29 cellular contexts compared by ENCODE assay signal in the genomic region with DNA sequence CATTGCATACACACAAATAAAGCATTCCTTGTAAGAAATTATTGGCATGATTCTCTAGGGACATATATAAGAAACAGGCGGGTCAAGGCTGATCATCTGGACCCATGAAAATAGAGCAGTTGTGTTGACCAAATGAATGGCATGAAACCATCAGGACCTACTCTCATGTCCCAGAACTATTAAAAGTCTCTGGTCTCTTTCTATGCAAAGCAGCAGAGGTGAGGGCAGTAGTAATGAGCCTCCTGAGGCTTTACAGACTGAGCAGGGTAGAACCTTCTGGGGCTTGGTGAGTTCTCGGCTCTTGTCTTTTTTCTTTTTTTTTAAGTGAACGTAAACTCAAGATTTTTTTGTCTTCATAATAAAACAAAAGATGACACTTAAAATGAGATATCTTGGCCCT. TPM values are rescaled to one million over a fixed set of nuclear protein-coding genes. Genes with fewer than 3 reads are reported as not detected.
"Had no signal": no experiment of that assay in that cellular context is flagged by ENCODE, and none has a peak within 500 bp of the region (broad histone marks: within the 10 kb centered on the region; RNA-seq: fewer than 3 reads in every experiment).

No MANE protein-coding gene starts in this region.

- H3K9ac ChIP-seq: neural progenitor cell, parathyroid adenoma had no signal

- H3K36me3 ChIP-seq: gastrocnemius medialis, neural progenitor cell, right lobe of liver, thoracic aorta, tibial nerve, upper lobe of right lung, uterus had no signal

- H3K27me3 ChIP-seq: gastrocnemius medialis, neural progenitor cell, right lobe of liver, tibial nerve, upper lobe of right lung, uterus had no signal

- H3K4me1 Mint-ChIP-seq: naive B cell; neural progenitor cell; stimulated activated naive CD8-positive, alpha-beta T cell treated with anti-CD3 and anti-CD28 coated beads, Interleukin-15, amount 100 ng/mL, for 72 hours had no signal

- H3K4me2 ChIP-seq: neural progenitor cell had no signal

- H3K79me2 ChIP-seq: parathyroid adenoma had no signal

- H2AFZ ChIP-seq: neural progenitor cell, parathyroid adenoma had no signal

- H3K27ac Mint-ChIP-seq: endodermal cell, mesothelial cell of epicardium, naive B cell, nephron, neural progenitor cell, progenitor cell of endocrine pancreas had no signal

- H3K9me3 Mint-ChIP-seq: endodermal cell; nephron; neural progenitor cell; stimulated activated naive CD8-positive, alpha-beta T cell treated with anti-CD3 and anti-CD28 coated beads, Interleukin-15, amount 100 ng/mL, for 72 hours had no signal

- H3K4me1 ChIP-seq: neural progenitor cell, parathyroid adenoma, right lobe of liver, upper lobe of right lung, uterus had no signal

- H3K36me3 Mint-ChIP-seq: mesothelial cell of epicardium, naive B cell, neural progenitor cell had no signal

- H3K9me3 ChIP-seq: gastrocnemius medialis, mucosa of descending colon, right lobe of liver, thoracic aorta, tibial nerve, upper lobe of right lung, uterus had no signal

- H3K4me3 Mint-ChIP-seq: endodermal cell; mesothelial cell of epicardium; naive B cell; nephron; neural progenitor cell; stimulated activated naive CD8-positive, alpha-beta T cell treated with anti-CD3 and anti-CD28 coated beads, Interleukin-15, amount 100 ng/mL, for 72 hours had no signal

- DNase-seq: effector CD8-positive, alpha-beta T cell; endodermal cell; foreskin fibroblast; gastrocnemius medialis; head of caudate nucleus; mesenchymal stem cell; mucosa of descending colon; naive B cell; right lobe of liver; small intestine; stimulated activated CD4-positive, alpha-beta T cell treated with anti-CD3 and anti-CD28 coated beads, Interleukin-15, amount 100 ng/mL, for 24 hours; stimulated activated CD4-positive, alpha-beta T cell treated with anti-CD3 and anti-CD28 coated beads, Interleukin-2, amount 100 ng/mL, for 48 hours; stimulated activated CD8-positive, alpha-beta memory T cell treated with anti-CD3 and anti-CD28 coated beads, Interleukin-4, amount 100 ng/mL, for 48 hours; stimulated activated naive CD4-positive, alpha-beta T cell; stimulated activated naive CD8-positive, alpha-beta T cell treated with anti-CD3 and anti-CD28 coated beads, Interleukin-15, amount 100 ng/mL, for 72 hours; upper lobe of right lung; uterus had no signal

- H3K27ac ChIP-seq: epithelial cell of prostate, gastrocnemius medialis, neural progenitor cell, parathyroid adenoma, right lobe of liver, upper lobe of right lung, uterus had no signal

- H3K4me3 ChIP-seq: gastrocnemius medialis, mucosa of descending colon, neural progenitor cell, right lobe of liver, thoracic aorta, tibial nerve, upper lobe of right lung, uterus had no signal

- ATAC-seq: esophagus mucosa; gastrocnemius medialis; left lobe of liver; mucosa of descending colon; right lobe of liver; stimulated activated naive CD8-positive, alpha-beta T cell treated with anti-CD3 and anti-CD28 coated beads, Interleukin-15, amount 100 ng/mL, for 72 hours; upper lobe of right lung had no signal

RNA-seq across cellular contexts. Expression of a gene that starts 9.3 kb away (rescaled TPM):
- total RNA-seq: glomerular endothelial cell, lung microvascular endothelial cell had no signal

RNA-seq across cellular contexts. Expression of a gene that starts 12.3 kb away (rescaled TPM):
- total RNA-seq: endodermal cell, esophagus mucosa, glomerular endothelial cell, left lobe of liver, lung microvascular endothelial cell, mesothelial cell of epicardium, progenitor cell of endocrine pancreas, right lobe of liver, uterus had no signal
